Comparison of ENCODE assay signal across 1 cellular context in the genomic region with DNA sequence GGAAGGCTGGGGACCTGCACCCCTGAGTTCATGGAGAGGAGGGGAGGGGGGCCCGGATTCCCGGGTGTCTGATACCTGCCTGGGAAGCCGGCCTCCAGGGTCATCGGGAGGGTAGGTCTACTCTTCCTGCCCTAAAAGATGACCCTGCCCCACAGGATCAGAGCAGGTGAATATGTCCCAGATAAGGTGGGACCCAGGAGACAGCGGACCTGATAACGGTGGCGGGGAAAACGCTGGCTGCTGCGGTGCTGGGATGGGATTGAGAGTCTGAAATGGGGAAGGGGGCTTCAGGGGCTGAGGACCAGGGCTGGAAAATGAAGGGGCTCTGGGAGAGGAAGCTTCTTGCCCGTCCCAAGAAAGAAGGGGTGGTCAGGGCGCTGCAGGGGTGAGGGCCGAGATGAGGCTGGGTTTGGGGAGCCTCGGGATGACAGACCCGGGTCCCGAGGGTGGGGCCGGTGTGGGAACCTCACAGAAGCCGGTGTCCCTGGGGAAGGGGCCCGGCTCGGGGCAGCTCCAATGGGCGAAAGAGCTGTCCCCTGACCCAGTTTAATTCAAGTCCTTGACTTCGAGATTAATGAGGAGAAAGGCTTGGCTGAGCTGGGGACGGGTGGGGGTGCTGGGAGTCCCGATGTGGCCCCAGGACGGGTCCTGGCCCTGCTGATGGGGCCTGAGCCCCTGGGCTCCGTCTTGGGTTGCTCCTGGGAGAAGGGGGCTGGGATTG.
TF ChIP-seq lines count a peak whose summit lies in the region.

No MANE protein-coding gene starts in this region.

TF ChIP-seq in GM23338, 12 proteins besides CTCF, POLR2A, EP300 and RAD21 (continued from another document):
- TF ChIP-seq, protein P1, sequence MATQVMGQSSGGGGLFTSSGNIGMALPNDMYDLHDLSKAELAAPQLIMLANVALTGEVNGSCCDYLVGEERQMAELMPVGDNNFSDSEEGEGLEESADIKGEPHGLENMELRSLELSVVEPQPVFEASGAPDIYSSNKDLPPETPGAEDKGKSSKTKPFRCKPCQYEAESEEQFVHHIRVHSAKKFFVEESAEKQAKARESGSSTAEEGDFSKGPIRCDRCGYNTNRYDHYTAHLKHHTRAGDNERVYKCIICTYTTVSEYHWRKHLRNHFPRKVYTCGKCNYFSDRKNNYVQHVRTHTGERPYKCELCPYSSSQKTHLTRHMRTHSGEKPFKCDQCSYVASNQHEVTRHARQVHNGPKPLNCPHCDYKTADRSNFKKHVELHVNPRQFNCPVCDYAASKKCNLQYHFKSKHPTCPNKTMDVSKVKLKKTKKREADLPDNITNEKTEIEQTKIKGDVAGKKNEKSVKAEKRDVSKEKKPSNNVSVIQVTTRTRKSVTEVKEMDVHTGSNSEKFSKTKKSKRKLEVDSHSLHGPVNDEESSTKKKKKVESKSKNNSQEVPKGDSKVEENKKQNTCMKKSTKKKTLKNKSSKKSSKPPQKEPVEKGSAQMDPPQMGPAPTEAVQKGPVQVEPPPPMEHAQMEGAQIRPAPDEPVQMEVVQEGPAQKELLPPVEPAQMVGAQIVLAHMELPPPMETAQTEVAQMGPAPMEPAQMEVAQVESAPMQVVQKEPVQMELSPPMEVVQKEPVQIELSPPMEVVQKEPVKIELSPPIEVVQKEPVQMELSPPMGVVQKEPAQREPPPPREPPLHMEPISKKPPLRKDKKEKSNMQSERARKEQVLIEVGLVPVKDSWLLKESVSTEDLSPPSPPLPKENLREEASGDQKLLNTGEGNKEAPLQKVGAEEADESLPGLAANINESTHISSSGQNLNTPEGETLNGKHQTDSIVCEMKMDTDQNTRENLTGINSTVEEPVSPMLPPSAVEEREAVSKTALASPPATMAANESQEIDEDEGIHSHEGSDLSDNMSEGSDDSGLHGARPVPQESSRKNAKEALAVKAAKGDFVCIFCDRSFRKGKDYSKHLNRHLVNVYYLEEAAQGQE (IDR thresholded peaks at IDR 0.05; ENCODE audit: unreplicated experiment): no peak
- TF ChIP-seq, protein P2, sequence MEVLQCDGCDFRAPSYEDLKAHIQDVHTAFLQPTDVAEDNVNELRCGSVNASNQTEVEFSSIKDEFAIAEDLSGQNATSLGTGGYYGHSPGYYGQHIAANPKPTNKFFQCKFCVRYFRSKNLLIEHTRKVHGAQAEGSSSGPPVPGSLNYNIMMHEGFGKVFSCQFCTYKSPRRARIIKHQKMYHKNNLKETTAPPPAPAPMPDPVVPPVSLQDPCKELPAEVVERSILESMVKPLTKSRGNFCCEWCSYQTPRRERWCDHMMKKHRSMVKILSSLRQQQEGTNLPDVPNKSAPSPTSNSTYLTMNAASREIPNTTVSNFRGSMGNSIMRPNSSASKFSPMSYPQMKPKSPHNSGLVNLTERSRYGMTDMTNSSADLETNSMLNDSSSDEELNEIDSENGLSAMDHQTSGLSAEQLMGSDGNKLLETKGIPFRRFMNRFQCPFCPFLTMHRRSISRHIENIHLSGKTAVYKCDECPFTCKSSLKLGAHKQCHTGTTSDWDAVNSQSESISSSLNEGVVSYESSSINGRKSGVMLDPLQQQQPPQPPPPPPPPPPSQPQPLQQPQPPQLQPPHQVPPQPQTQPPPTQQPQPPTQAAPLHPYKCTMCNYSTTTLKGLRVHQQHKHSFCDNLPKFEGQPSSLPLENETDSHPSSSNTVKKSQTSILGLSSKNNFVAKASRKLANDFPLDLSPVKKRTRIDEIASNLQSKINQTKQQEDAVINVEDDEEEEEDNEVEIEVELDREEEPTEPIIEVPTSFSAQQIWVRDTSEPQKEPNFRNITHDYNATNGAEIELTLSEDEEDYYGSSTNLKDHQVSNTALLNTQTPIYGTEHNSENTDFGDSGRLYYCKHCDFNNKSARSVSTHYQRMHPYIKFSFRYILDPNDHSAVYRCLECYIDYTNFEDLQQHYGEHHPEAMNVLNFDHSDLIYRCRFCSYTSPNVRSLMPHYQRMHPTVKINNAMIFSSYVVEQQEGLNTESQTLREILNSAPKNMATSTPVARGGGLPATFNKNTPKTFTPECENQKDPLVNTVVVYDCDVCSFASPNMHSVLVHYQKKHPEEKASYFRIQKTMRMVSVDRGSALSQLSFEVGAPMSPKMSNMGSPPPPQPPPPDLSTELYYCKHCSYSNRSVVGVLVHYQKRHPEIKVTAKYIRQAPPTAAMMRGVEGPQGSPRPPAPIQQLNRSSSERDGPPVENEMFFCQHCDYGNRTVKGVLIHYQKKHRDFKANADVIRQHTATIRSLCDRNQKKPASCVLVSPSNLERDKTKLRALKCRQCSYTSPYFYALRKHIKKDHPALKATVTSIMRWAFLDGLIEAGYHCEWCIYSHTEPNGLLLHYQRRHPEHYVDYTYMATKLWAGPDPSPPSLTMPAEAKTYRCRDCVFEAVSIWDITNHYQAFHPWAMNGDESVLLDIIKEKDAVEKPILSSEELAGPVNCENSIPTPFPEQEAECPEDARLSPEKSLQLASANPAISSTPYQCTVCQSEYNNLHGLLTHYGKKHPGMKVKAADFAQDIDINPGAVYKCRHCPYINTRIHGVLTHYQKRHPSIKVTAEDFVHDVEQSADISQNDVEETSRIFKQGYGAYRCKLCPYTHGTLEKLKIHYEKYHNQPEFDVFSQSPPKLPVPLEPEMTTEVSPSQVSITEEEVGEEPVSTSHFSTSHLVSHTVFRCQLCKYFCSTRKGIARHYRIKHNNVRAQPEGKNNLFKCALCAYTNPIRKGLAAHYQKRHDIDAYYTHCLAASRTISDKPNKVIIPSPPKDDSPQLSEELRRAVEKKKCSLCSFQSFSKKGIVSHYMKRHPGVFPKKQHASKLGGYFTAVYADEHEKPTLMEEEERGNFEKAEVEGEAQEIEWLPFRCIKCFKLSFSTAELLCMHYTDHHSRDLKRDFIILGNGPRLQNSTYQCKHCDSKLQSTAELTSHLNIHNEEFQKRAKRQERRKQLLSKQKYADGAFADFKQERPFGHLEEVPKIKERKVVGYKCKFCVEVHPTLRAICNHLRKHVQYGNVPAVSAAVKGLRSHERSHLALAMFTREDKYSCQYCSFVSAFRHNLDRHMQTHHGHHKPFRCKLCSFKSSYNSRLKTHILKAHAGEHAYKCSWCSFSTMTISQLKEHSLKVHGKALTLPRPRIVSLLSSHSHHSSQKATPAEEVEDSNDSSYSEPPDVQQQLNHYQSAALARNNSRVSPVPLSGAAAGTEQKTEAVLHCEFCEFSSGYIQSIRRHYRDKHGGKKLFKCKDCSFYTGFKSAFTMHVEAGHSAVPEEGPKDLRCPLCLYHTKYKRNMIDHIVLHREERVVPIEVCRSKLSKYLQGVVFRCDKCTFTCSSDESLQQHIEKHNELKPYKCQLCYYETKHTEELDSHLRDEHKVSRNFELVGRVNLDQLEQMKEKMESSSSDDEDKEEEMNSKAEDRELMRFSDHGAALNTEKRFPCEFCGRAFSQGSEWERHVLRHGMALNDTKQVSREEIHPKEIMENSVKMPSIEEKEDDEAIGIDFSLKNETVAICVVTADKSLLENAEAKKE (CRISPR knock-in tag; IDR thresholded peaks at IDR 0.05): no peak
- TF ChIP-seq CREB1 (CRISPR knock-in tag; IDR thresholded peaks at IDR 0.05; ENCODE audit: low read depth): no peak
- no peak for TF ChIP-seq EZH2 (IDR thresholded peaks at IDR 0.05; ENCODE audit: low read depth, unreplicated experiment)
- TF ChIP-seq POLR2AphosphoS5 (IDR thresholded peaks at IDR 0.05; ENCODE audit: low read depth): no peak
- TF ChIP-seq ETS1 (IDR thresholded peaks at IDR 0.05): no peak
- no peak for TF ChIP-seq EZH2phosphoT487 (IDR thresholded peaks at IDR 0.05; ENCODE audit: unreplicated experiment)
- TF ChIP-seq STAT1 (IDR thresholded peaks at IDR 0.05; ENCODE audit: unreplicated experiment): no peak
- TF ChIP-seq NANOG (IDR thresholded peaks at IDR 0.05; ENCODE audit: borderline replicate concordance): no peak
- TF ChIP-seq ZNF331 (CRISPR knock-in tag; IDR thresholded peaks at IDR 0.05; ENCODE audit: low read depth): no peak
- TF ChIP-seq JUNB (IDR thresholded peaks at IDR 0.05; ENCODE audit: unreplicated experiment): no peak
